In the genomic region with DNA sequence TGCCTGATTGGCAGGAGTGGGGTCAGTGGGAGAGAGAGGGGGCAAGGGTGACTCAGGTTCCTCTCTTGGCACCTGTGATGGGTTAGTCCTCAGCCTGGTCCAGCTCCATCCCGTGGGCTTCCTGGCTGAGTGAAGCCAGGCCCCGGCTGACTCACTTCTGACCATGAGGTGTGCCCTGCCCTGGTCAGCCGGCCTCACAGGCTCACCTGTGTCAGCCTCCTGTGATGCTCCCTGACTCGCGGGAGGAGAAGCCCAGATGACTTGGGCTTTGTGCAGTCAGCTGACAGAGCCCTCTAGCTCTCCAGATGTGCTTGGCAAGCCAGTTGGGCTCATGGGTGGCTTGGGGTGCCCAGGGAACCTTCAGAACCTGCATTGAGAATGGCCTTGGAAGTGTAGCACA, we compare ENCODE assay signal across 11 cellular contexts. TPM values are rescaled to one million over a fixed set of nuclear protein-coding genes. Genes with fewer than 3 reads are reported as not detected.
DNase-seq lines count a peak whose midpoint lies in the region; ATAC-seq and TF ChIP-seq lines count a peak whose summit lies in the region.
"Had no signal": no experiment of that assay in that cellular context is flagged by ENCODE, and none has a peak within 500 bp of the region (broad histone marks: within the 10 kb centered on the region; RNA-seq: fewer than 3 reads in every experiment).

No MANE protein-coding gene starts in this region.

- peaks cover 53% of the 10 kb centered on the region for H3K4me1 Mint-ChIP-seq in activated naive CD4-positive, alpha-beta T cell treated with anti-CD3 and anti-CD28 coated beads, Interleukin-2, amount 50 U/mL, for 24 hours
- H3K4me1 Mint-ChIP-seq in activated naive CD4-positive, alpha-beta T cell treated with anti-CD3 and anti-CD28 coated beads, Interleukin-2, amount 10 ng/mL, durations not matched to agents 7 days and 5 days = peaks cover 18% of the 10 kb centered on the region
- H3K4me1 Mint-ChIP-seq in stimulated activated memory B cell treated with anti-CD40 and anti-IgM and Interleukin-4, amounts not matched to agents 10 μg/mL and 1 μg/mL and 100 μg/mL, for 72 hours = peaks cover 26% of the 10 kb centered on the region
- peaks cover 5% of the 10 kb centered on the region for H3K4me1 Mint-ChIP-seq in neural progenitor cell

- H3K9me3 ChIP-seq in neural progenitor cell (ENCODE audit: low read depth) = no peaks in the 10 kb centered on the region

- no peaks in the 10 kb centered on the region for H3F3A ChIP-seq in neural progenitor cell (ENCODE audit: low read depth)

- H3K4me3 ChIP-seq in neural progenitor cell = no peak overlapping the region

- H3K9me3 Mint-ChIP-seq in activated naive CD4-positive, alpha-beta T cell treated with anti-CD3 and anti-CD28 coated beads, Interleukin-2, amount 50 U/mL, for 24 hours = no peaks in the 10 kb centered on the region
- H3K9me3 Mint-ChIP-seq in activated naive CD4-positive, alpha-beta T cell treated with anti-CD3 and anti-CD28 coated beads, Interleukin-2, amount 10 ng/mL, durations not matched to agents 7 days and 5 days = no peaks in the 10 kb centered on the region
- H3K9me3 Mint-ChIP-seq in activated naive CD4-positive, alpha-beta T cell treated with anti-CD3 and anti-CD28 coated beads, Interleukin-2, amount 50 U/mL, for 72 hours = peaks cover 0 to 4% of the 10 kb centered on the region in 2 donors
- no peaks in the 10 kb centered on the region for H3K9me3 Mint-ChIP-seq in stimulated activated memory B cell treated with anti-CD40 and anti-IgM and Interleukin-4, amounts not matched to agents 10 μg/mL and 1 μg/mL and 100 μg/mL, for 72 hours
- H3K9me3 Mint-ChIP-seq in neural progenitor cell = peaks cover 7% of the 10 kb centered on the region
- H3K9me3 Mint-ChIP-seq: CD8-positive, alpha-beta T cell had no signal

- peak; percentile 12 for ATAC-seq in HG02852 (IDR thresholded peaks at IDR 0.05; ENCODE audit: unreplicated experiment)
- ATAC-seq in activated naive CD4-positive, alpha-beta T cell treated with anti-CD3 and anti-CD28 coated beads, Interleukin-2, amount 50 U/mL, for 72 hours = peak; percentile 3 to 33
- ATAC-seq in stimulated activated memory B cell treated with anti-CD40 and anti-IgM and Interleukin-4, amounts not matched to agents 10 μg/mL and 1 μg/mL and 100 μg/mL, for 72 hours = peak; percentile 1

- no peak overlapping the region for H3K27ac ChIP-seq in neural progenitor cell

- H3K4me1 ChIP-seq in neural progenitor cell = no peaks in the 10 kb centered on the region

- no peak overlapping the region for H3K4me2 ChIP-seq in neural progenitor cell

- peak overlapping the region; percentile 76 for H3K4me3 Mint-ChIP-seq in activated naive CD4-positive, alpha-beta T cell treated with anti-CD3 and anti-CD28 coated beads, Interleukin-2, amount 50 U/mL, for 24 hours
- H3K4me3 Mint-ChIP-seq in activated naive CD4-positive, alpha-beta T cell treated with anti-CD3 and anti-CD28 coated beads, Interleukin-2, amount 10 ng/mL, durations not matched to agents 7 days and 5 days = no peak overlapping the region
- no peak overlapping the region for H3K4me3 Mint-ChIP-seq in stimulated activated memory B cell treated with anti-CD40 and anti-IgM and Interleukin-4, amounts not matched to agents 10 μg/mL and 1 μg/mL and 100 μg/mL, for 72 hours
- no peak overlapping the region for H3K4me3 Mint-ChIP-seq in neural progenitor cell
- H3K4me3 Mint-ChIP-seq: CD8-positive, alpha-beta T cell had no signal

- H3K36me3 ChIP-seq in neural progenitor cell = no peaks in the 10 kb centered on the region

- DNase-seq in activated naive CD4-positive, alpha-beta T cell treated with anti-CD3 and anti-CD28 coated beads, Interleukin-2, amount 10 ng/mL, durations not matched to agents 7 days and 5 days = no peak
- DNase-seq in activated naive CD4-positive, alpha-beta T cell treated with anti-CD3 and anti-CD28 coated beads, Interleukin-2, amount 50 U/mL, for 72 hours (ENCODE audit: low spot score in 2 of 2) = peak in 1 of 2 donors; percentile 23
- DNase-seq in NCI-H128 (lab: John Stamatoyannopoulos, UW; ENCODE audit: unreplicated experiment) = no peak
- DNase-seq in DMS 273 (lab: John Stamatoyannopoulos, UW; ENCODE audit: unreplicated experiment) = no peak
- DNase-seq in neural progenitor cell (ENCODE audit: low spot score) = no peak
- DNase-seq: cortex of kidney, NCI-H1105 had no signal

- TF ChIP-seq CTCF in neural progenitor cell (IDR thresholded peaks at IDR 0.05) = no peak

- no peaks in the 10 kb centered on the region for H4K20me1 ChIP-seq in neural progenitor cell (ENCODE audit: low read depth)

- H3K9ac ChIP-seq in neural progenitor cell = no peak overlapping the region

- CTCF ChIA-PET in activated naive CD4-positive, alpha-beta T cell treated with anti-CD3 and anti-CD28 coated beads, Interleukin-2, amount 10 ng/mL, durations not matched to agents 7 days and 5 days (lab: Charles Lee) = interaction anchor here (0.8 to 2.0 kb wide), 5 partner anchors 9 to 17 kb away, joined by 3 to 12 read pairs (median 4); no protein-coding TSS in a partner anchor

- no peaks in the 10 kb centered on the region for H3K27me3 ChIP-seq in neural progenitor cell

- H3K79me2 ChIP-seq in neural progenitor cell (ENCODE audit: low read depth) = no peaks in the 10 kb centered on the region

- H2AFZ ChIP-seq in neural progenitor cell (replicated peaks) = no peak overlapping the region

- H3K27ac Mint-ChIP-seq in activated naive CD4-positive, alpha-beta T cell treated with anti-CD3 and anti-CD28 coated beads, Interleukin-2, amount 50 U/mL, for 24 hours = peak overlapping the region; percentile 97
- no peak overlapping the region for H3K27ac Mint-ChIP-seq in activated naive CD4-positive, alpha-beta T cell treated with anti-CD3 and anti-CD28 coated beads, Interleukin-2, amount 10 ng/mL, durations not matched to agents 7 days and 5 days
- peak overlapping the region; percentile 88 to 90 for H3K27ac Mint-ChIP-seq in activated naive CD4-positive, alpha-beta T cell treated with anti-CD3 and anti-CD28 coated beads, Interleukin-2, amount 50 U/mL, for 72 hours
- H3K27ac Mint-ChIP-seq in stimulated activated memory B cell treated with anti-CD40 and anti-IgM and Interleukin-4, amounts not matched to agents 10 μg/mL and 1 μg/mL and 100 μg/mL, for 72 hours = peak overlapping the region; percentile 82
- no peak overlapping the region for H3K27ac Mint-ChIP-seq in neural progenitor cell
- H3K27ac Mint-ChIP-seq: CD8-positive, alpha-beta T cell had no signal

- no peaks in the 10 kb centered on the region for H3K27me3 Mint-ChIP-seq in activated naive CD4-positive, alpha-beta T cell treated with anti-CD3 and anti-CD28 coated beads, Interleukin-2, amount 50 U/mL, for 24 hours
- H3K27me3 Mint-ChIP-seq in activated naive CD4-positive, alpha-beta T cell treated with anti-CD3 and anti-CD28 coated beads, Interleukin-2, amount 10 ng/mL, durations not matched to agents 7 days and 5 days = peaks cover 11% of the 10 kb centered on the region
- no peaks in the 10 kb centered on the region for H3K27me3 Mint-ChIP-seq in stimulated activated memory B cell treated with anti-CD40 and anti-IgM and Interleukin-4, amounts not matched to agents 10 μg/mL and 1 μg/mL and 100 μg/mL, for 72 hours
- H3K27me3 Mint-ChIP-seq in neural progenitor cell (ENCODE audit: insufficient read depth, low read depth) = peaks cover 7% of the 10 kb centered on the region

- H3K36me3 Mint-ChIP-seq in activated naive CD4-positive, alpha-beta T cell treated with anti-CD3 and anti-CD28 coated beads, Interleukin-2, amount 50 U/mL, for 24 hours = no peaks in the 10 kb centered on the region
- peaks cover 2% of the 10 kb centered on the region for H3K36me3 Mint-ChIP-seq in activated naive CD4-positive, alpha-beta T cell treated with anti-CD3 and anti-CD28 coated beads, Interleukin-2, amount 10 ng/mL, durations not matched to agents 7 days and 5 days
- H3K36me3 Mint-ChIP-seq in activated naive CD4-positive, alpha-beta T cell treated with anti-CD3 and anti-CD28 coated beads, Interleukin-2, amount 50 U/mL, for 72 hours = no peaks in the 10 kb centered on the region
- H3K36me3 Mint-ChIP-seq in stimulated activated memory B cell treated with anti-CD40 and anti-IgM and Interleukin-4, amounts not matched to agents 10 μg/mL and 1 μg/mL and 100 μg/mL, for 72 hours = no peaks in the 10 kb centered on the region
- H3K36me3 Mint-ChIP-seq in neural progenitor cell = no peaks in the 10 kb centered on the region
- H3K36me3 Mint-ChIP-seq: CD8-positive, alpha-beta T cell had no signal

RNA-seq across cellular contexts. Expression of a gene that starts 16.0 kb away (rescaled TPM):
- total RNA-seq in activated naive CD4-positive, alpha-beta T cell treated with anti-CD3 and anti-CD28 coated beads, Interleukin-2, amount 50 U/mL, for 72 hours = 100 to 1,000 TPM in 1 of 2 donors, 10 to 100 TPM in 1; 60.2 to 144 TPM
- total RNA-seq in neural progenitor cell (ENCODE audit: low replicate concordance) = 27.1 and 27.8 TPM in 2 replicates

Comparison
In these comparisons a context has a peak if more than half of its experiments do, and no peak if none do; other contexts are left out.
1. H3K27ac Mint-ChIP-seq: peak in activated naive CD4-positive, alpha-beta T cell treated with anti-CD3 and anti-CD28 coated beads, Interleukin-2, amount 50 U/mL, for 24 hours (single experiment), activated naive CD4-positive, alpha-beta T cell treated with anti-CD3 and anti-CD28 coated beads, Interleukin-2, amount 50 U/mL, for 72 hours (2 of 2) and stimulated activated memory B cell treated with anti-CD40 and anti-IgM and Interleukin-4, amounts not matched to agents 10 μg/mL and 1 μg/mL and 100 μg/mL, for 72 hours (single experiment); none in activated naive CD4-positive, alpha-beta T cell treated with anti-CD3 and anti-CD28 coated beads, Interleukin-2, amount 10 ng/mL, durations not matched to agents 7 days and 5 days (single experiment) and neural progenitor cell (single experiment).
2. Peak in every context shown above with its lines, with median percentiles within 50 percentile points of each other: ATAC-seq.